Comparison of ENCODE assay signal across 15 cellular contexts in the genomic region with DNA sequence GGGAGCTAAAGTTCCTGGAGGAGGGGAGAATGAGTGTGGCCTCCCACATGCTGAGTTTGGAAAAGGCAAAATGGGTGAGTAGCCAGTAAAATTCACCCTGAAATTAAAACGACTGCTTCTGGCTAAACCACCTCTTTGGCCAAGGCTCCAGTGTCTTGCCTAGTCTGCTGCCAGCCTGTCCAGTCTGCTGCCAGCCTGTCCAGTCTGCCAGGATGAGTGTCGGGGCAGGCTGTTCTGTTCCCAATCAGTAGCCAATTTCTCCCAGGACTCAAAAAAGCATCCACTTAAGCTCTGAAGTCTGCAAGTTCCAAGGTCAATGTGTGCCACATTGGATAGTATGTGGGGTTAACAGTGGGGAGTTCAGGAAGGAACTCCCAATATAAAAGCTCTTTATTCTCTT.
"Had no signal": no experiment of that assay in that cellular context is flagged by ENCODE, and none has a peak within 500 bp of the region (broad histone marks: within the 10 kb centered on the region; RNA-seq: fewer than 3 reads in every experiment).

No MANE protein-coding gene starts in this region.

- H3K27ac ChIP-seq: brain microvascular endothelial cell, hepatocyte, left lung, transverse colon had no signal

- H3K27me3 ChIP-seq: brain microvascular endothelial cell, hepatocyte, left lung, transverse colon had no signal

- H3K4me3 ChIP-seq: hepatocyte, left lung, transverse colon had no signal

- H3K4me1 ChIP-seq: left lung, transverse colon had no signal

- DNase-seq: activated B cell treated with CpG ODN at 0.5 μM for 24 hours; activated CD4-positive, alpha-beta T cell treated with anti-CD3 and anti-CD28 coated beads for 48 hours; activated CD8-positive, alpha-beta memory T cell treated with anti-CD3 and anti-CD28 coated beads, Interleukin-2, amount 50 U/mL, for 4 hours; activated CD8-positive, alpha-beta T cell treated with anti-CD3 and anti-CD28 coated beads, Interleukin-2, amount 10 ng/mL, durations not matched to agents 7 days and 5 days; activated gamma-delta T cell; activated T-cell treated with anti-CD3 and anti-CD28 coated beads, Interleukin-2, amount 50 U/mL, for 48 hours; amniotic stem cell; brain microvascular endothelial cell; islet precursor cell; left lung; nephron progenitor cell; T-helper 2 cell; transverse colon had no signal

- H3K36me3 ChIP-seq: brain microvascular endothelial cell, left lung, transverse colon had no signal

- ATAC-seq: activated CD8-positive, alpha-beta T cell treated with anti-CD3 and anti-CD28 coated beads, Interleukin-2, amount 10 ng/mL, durations not matched to agents 7 days and 5 days; left lung; stimulated activated memory B cell treated with anti-CD40 and anti-IgM and Interleukin-4, amounts not matched to agents 10 μg/mL and 1 μg/mL and 100 μg/mL, for 72 hours had no signal

- H3K9me3 ChIP-seq: left lung, transverse colon had no signal
